ENCODE assay signal across 11 cellular contexts in the genomic region with DNA sequence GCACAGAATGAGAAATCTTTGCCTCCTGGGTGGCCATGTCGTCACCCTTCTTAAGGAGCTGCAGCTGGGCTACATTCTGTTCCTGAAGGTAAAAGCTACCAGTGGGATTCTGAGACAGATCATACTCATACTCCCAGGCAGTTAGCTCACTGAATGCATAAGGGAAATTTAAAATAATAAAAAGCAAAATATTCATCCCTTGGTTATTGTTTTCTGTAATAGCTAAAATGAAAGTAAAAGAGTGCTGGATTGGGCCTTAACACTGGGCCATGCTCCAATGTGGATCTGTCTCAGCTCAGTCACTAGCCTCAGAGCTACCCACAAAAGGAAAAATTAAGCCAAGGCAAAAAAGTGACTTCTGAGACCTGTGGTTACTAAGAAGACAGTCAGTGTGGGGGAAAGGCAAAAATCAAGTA. TPM values are rescaled to one million over a fixed set of nuclear protein-coding genes. Genes with fewer than 3 reads are reported as not detected.
DNase-seq lines count a peak whose midpoint lies in the region; ATAC-seq lines count a peak whose summit lies in the region.
"Had no signal": no experiment of that assay in that cellular context is flagged by ENCODE, and none has a peak within 500 bp of the region (broad histone marks: within the 10 kb centered on the region; RNA-seq: fewer than 3 reads in every experiment).

No MANE protein-coding gene starts in this region.

- H3K27ac ChIP-seq in subcutaneous abdominal adipose tissue (ENCODE audit: low read depth, low read length) = peak overlapping the region; percentile 50
- H3K27ac ChIP-seq: foreskin keratinocyte had no signal

- peak overlapping the region; percentile 56 for H3K4me3 Mint-ChIP-seq in activated CD8-positive, alpha-beta memory T cell treated with anti-CD3 and anti-CD28 coated beads, Interleukin-2, amount 10 ng/mL, durations not matched to agents 7 days and 5 days
- peak overlapping the region; percentile 83 for H3K4me3 Mint-ChIP-seq in activated naive CD8-positive, alpha-beta T cell
- H3K4me3 Mint-ChIP-seq in immature natural killer cell = peak overlapping the region; percentile 79 to 92 (median 84)
- H3K4me3 Mint-ChIP-seq: mesothelial cell of epicardium had no signal

- no peaks in the 10 kb centered on the region for H3K27me3 Mint-ChIP-seq in activated CD8-positive, alpha-beta memory T cell treated with anti-CD3 and anti-CD28 coated beads, Interleukin-2, amount 10 ng/mL, durations not matched to agents 7 days and 5 days
- H3K27me3 Mint-ChIP-seq in activated naive CD8-positive, alpha-beta T cell = no peaks in the 10 kb centered on the region
- peaks cover 0 to 6% (median 1%) of the 10 kb centered on the region in 3 donors for H3K27me3 Mint-ChIP-seq in immature natural killer cell (ENCODE audit: low read depth in 3 of 3)

- H3K27me3 ChIP-seq in subcutaneous abdominal adipose tissue (ENCODE audit: control insufficient read depth in 5 of 5, insufficient read depth in 4 of 5, low read length in 5 of 5) = no peaks in the 10 kb centered on the region
- H3K27me3 ChIP-seq: foreskin keratinocyte had no signal

- CTCF ChIA-PET in activated CD8-positive, alpha-beta memory T cell treated with anti-CD3 and anti-CD28 coated beads, Interleukin-2, amount 10 ng/mL, durations not matched to agents 7 days and 5 days (lab: Charles Lee) = interaction anchor here (0.7 to 1.7 kb wide), 10 partner anchors 11 to 130 kb away, joined by 3 to 8 read pairs (median 4); a partner anchor contains a TSS

- no peaks in the 10 kb centered on the region for H3K36me3 ChIP-seq in subcutaneous abdominal adipose tissue (ENCODE audit: control insufficient read depth in 5 of 5, insufficient read depth in 5 of 5, low read length in 5 of 5)

- H3K27ac Mint-ChIP-seq in activated CD8-positive, alpha-beta memory T cell treated with anti-CD3 and anti-CD28 coated beads, Interleukin-2, amount 10 ng/mL, durations not matched to agents 7 days and 5 days = peak overlapping the region; percentile 91
- H3K27ac Mint-ChIP-seq in activated naive CD8-positive, alpha-beta T cell = peak overlapping the region; percentile 98
- H3K27ac Mint-ChIP-seq in immature natural killer cell = peak overlapping the region; percentile 87 to 99 (median 98)
- H3K27ac Mint-ChIP-seq: mesothelial cell of epicardium had no signal

- peaks cover 6% of the 10 kb centered on the region for H3K36me3 Mint-ChIP-seq in activated CD8-positive, alpha-beta memory T cell treated with anti-CD3 and anti-CD28 coated beads, Interleukin-2, amount 10 ng/mL, durations not matched to agents 7 days and 5 days
- no peaks in the 10 kb centered on the region for H3K36me3 Mint-ChIP-seq in activated naive CD8-positive, alpha-beta T cell
- peaks cover 0 to 4% (median 0%) of the 10 kb centered on the region in 3 donors for H3K36me3 Mint-ChIP-seq in immature natural killer cell
- H3K36me3 Mint-ChIP-seq: mesothelial cell of epicardium had no signal

- H3K4me1 ChIP-seq in subcutaneous abdominal adipose tissue (ENCODE audit: control insufficient read depth in 5 of 5, insufficient read depth in 5 of 5, low read length in 5 of 5) = peaks cover 2 to 17% (median 13%) of the 10 kb centered on the region in 5 donors
- H3K4me1 ChIP-seq: foreskin keratinocyte had no signal

- H3K9ac ChIP-seq in subcutaneous abdominal adipose tissue (ENCODE audit: low read length in 5 of 5) = peak overlapping the region; percentile 6 to 46 (median 35)

- ATAC-seq in activated CD8-positive, alpha-beta memory T cell treated with anti-CD3 and anti-CD28 coated beads, Interleukin-2, amount 10 ng/mL, durations not matched to agents 7 days and 5 days = peak; percentile 85
- ATAC-seq in HG03095 (IDR thresholded peaks at IDR 0.05; ENCODE audit: unreplicated experiment) = no peak
- ATAC-seq: foreskin keratinocyte had no signal

- H3K4me1 Mint-ChIP-seq in activated CD8-positive, alpha-beta memory T cell treated with anti-CD3 and anti-CD28 coated beads, Interleukin-2, amount 10 ng/mL, durations not matched to agents 7 days and 5 days = peaks cover 26% of the 10 kb centered on the region
- H3K4me1 Mint-ChIP-seq in activated naive CD8-positive, alpha-beta T cell (ENCODE audit: low read depth) = peaks cover 30% of the 10 kb centered on the region
- peaks cover 30 to 47% of the 10 kb centered on the region in 2 donors for H3K4me1 Mint-ChIP-seq in immature natural killer cell

- H3K9me3 ChIP-seq in subcutaneous abdominal adipose tissue (ENCODE audit: control insufficient read depth in 5 of 5, low read length in 5 of 5) = no peaks in the 10 kb centered on the region

- H3K9me3 Mint-ChIP-seq in activated CD8-positive, alpha-beta memory T cell treated with anti-CD3 and anti-CD28 coated beads, Interleukin-2, amount 10 ng/mL, durations not matched to agents 7 days and 5 days (ENCODE audit: low read depth) = peaks cover 4% of the 10 kb centered on the region
- no peaks in the 10 kb centered on the region for H3K9me3 Mint-ChIP-seq in activated naive CD8-positive, alpha-beta T cell (ENCODE audit: low read depth)
- H3K9me3 Mint-ChIP-seq in immature natural killer cell = no peaks in the 10 kb centered on the region

- no peak for DNase-seq in activated CD8-positive, alpha-beta memory T cell treated with anti-CD3 and anti-CD28 coated beads, Interleukin-2, amount 10 ng/mL, durations not matched to agents 7 days and 5 days
- DNase-seq in activated CD8-positive, alpha-beta memory T cell treated with anti-CD3 and anti-CD28 coated beads, Interleukin-2, amount 50 U/mL, for 4 hours = no peak
- DNase-seq in immature natural killer cell = peak in 2 of 3 donors; percentile 31 to 35
- DNase-seq in NCI-H2196 (lab: John Stamatoyannopoulos, UW; ENCODE audit: unreplicated experiment) = no peak
- no peak for DNase-seq in NCI-H2081 treated with DMSO at 0.1 percent for 48 hours (lab: John Stamatoyannopoulos, UW)
- DNase-seq: foreskin keratinocyte, NCI-H510A treated with DMSO at 0.1 percent for 48 hours had no signal

- H3K4me3 ChIP-seq in subcutaneous abdominal adipose tissue (ENCODE audit: low read depth in 1 of 5, low read length in 5 of 5) = peak overlapping the region in 4 of 5 donors; percentile 4 to 53 (median 41)

RNA-seq across cellular contexts. Expression of a gene that starts 8.9 kb away (rescaled TPM):
- total RNA-seq in activated CD8-positive, alpha-beta memory T cell treated with anti-CD3 and anti-CD28 coated beads, Interleukin-2, amount 10 ng/mL, durations not matched to agents 7 days and 5 days = 10 to 100 TPM; 10.7 to 15.6 TPM
- 10 to 100 TPM in 2 of 3 donors, 1 to 10 TPM in 1; 2.8 to 29.8 (median 28.7) TPM for polyA plus RNA-seq in immature natural killer cell

RNA-seq across cellular contexts. Expression of a gene that starts 18.1 kb away (rescaled TPM):
- 10 to 100 TPM; 79.8 to 86.0 TPM for total RNA-seq in activated CD8-positive, alpha-beta memory T cell treated with anti-CD3 and anti-CD28 coated beads, Interleukin-2, amount 10 ng/mL, durations not matched to agents 7 days and 5 days
- polyA plus RNA-seq in immature natural killer cell = 10 to 100 TPM; 70.1 to 95.7 (median 84.0) TPM

Comparison
In these comparisons a context has a peak if more than half of its experiments do, and no peak if none do; other contexts are left out.
1. DNase-seq: peak in immature natural killer cell (2 of 3); none in activated CD8-positive, alpha-beta memory T cell treated with anti-CD3 and anti-CD28 coated beads, Interleukin-2, amount 10 ng/mL, durations not matched to agents 7 days and 5 days (single experiment), activated CD8-positive, alpha-beta memory T cell treated with anti-CD3 and anti-CD28 coated beads, Interleukin-2, amount 50 U/mL, for 4 hours (single experiment), NCI-H2196 (single experiment) and NCI-H2081 treated with DMSO at 0.1 percent for 48 hours (single experiment).
2. Peak in every context shown above with its lines, with median percentiles within 50 percentile points of each other: H3K27ac Mint-ChIP-seq and H3K4me3 Mint-ChIP-seq.